Comparison of ENCODE assay signal across 10 cellular contexts in the genomic region with DNA sequence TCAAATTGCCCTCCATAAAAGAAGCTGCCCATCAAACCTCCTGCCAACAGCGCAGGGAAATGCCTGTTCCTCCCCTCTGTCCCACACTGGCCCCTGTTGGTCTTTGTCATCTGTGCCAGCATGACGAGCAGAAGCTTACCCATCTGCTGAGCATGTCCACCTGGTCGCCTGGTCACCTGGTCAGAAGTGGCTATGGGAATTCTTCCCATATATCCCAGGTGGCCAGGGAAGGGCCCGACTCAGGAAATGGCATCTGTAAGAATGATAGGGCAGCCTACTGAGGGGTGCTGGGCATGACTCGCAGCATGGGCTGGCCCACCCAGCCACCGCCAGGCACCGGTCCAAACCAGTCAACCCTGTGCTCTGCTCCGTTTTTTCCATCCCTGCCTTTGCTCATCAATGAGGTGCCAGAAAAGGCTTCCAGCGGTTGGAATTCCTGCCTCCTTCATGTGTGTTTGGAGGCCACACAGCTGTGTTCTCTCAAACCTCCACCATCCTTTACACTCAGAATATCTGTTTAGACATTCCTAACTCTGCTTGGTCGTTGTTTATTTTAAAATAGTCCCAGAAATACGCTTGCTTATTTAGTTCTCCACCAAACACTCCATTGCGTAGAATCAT.
DNase-seq lines count a peak whose midpoint lies in the region; ATAC-seq and TF ChIP-seq lines count a peak whose summit lies in the region.
"Had no signal": no experiment of that assay in that cellular context is flagged by ENCODE, and none has a peak within 500 bp of the region (broad histone marks: within the 10 kb centered on the region; RNA-seq: fewer than 3 reads in every experiment).

No MANE protein-coding gene starts in this region.

- DNase-seq in activated CD4-positive, alpha-beta T cell treated with anti-CD3 and anti-CD28 coated beads for 36 hours = no peak
- DNase-seq in activated CD4-positive, alpha-beta T cell treated with anti-CD3 and anti-CD28 coated beads, Interleukin-2, amount 50 U/mL, for 4 hours = no peak
- no peak for DNase-seq in T-helper 17 cell
- DNase-seq in sigmoid colon = peak; percentile 88
- DNase-seq in lower leg skin (ENCODE audit: low spot score in 2 of 2) = no peak
- DNase-seq in SHP77 treated with DMSO at 0.1 percent for 48 hours (lab: John Stamatoyannopoulos, UW) = no peak
- DNase-seq: NCI-H187 had no signal

- WGBS in gastroesophageal sphincter (ENCODE audit: low coverage in 1 of 2), 2 donors = 35 to 52% methylated on average over 4 to 7 of the region's 12 CpGs
- WGBS in sigmoid colon, 2 donors = 39 to 73% methylated on average over 12 of the region's 12 CpGs
- WGBS in lower leg skin, 2 donors = 81 to 82% methylated on average over 12 of the region's 12 CpGs

- TF ChIP-seq EP300 in gastroesophageal sphincter (IDR thresholded peaks at IDR 0.05) (no peak), sigmoid colon (IDR thresholded peaks at IDR 0.05) (peak in 1 of 4 donors; percentile 59)

- TF ChIP-seq POLR2A in gastroesophageal sphincter (IDR thresholded peaks at IDR 0.05) = no peak
- no peak for TF ChIP-seq POLR2A in sigmoid colon (IDR thresholded peaks at IDR 0.05)
- no peak for TF ChIP-seq POLR2A in lower leg skin (IDR thresholded peaks at IDR 0.05)

- H3K27ac ChIP-seq in gastroesophageal sphincter = peak overlapping the region in 3 of 4 donors; percentile 59 to 68 (median 64)
- H3K27ac ChIP-seq in sigmoid colon = peak overlapping the region; percentile 55 to 81 (median 66)
- H3K27ac ChIP-seq: A549 had no signal

- H3K27me3 ChIP-seq in gastroesophageal sphincter (no peaks in the 10 kb centered on the region), sigmoid colon (no peaks in the 10 kb centered on the region)

- intact Hi-C loops in activated CD4-positive, alpha-beta T cell treated with anti-CD3 and anti-CD28 coated beads for 36 hours (cut with DNase I, micrococcal nuclease) = loop anchor here (5.0 to 10.0 kb wide), 5 partner anchors 268 to 1523 kb away; partner anchors contain the start of genes LITAF (in 1 of the 2) and NUBP1 (in 1 of the 2)
- intact Hi-C loops in sigmoid colon (cut with DNase I) (loop anchor here (5.0 kb wide), 1 partner anchor 38 kb away; no protein-coding TSS in a partner anchor), lower leg skin (cut with DNase I; ENCODE audit: low total_unique reads) (no loop called here)

- peak overlapping the region; percentile 89 for H3K27ac Mint-ChIP-seq in activated CD4-positive, alpha-beta T cell treated with anti-CD3 and anti-CD28 coated beads for 36 hours
- H3K27ac Mint-ChIP-seq in T-helper 17 cell = peak overlapping the region; percentile 51

- H3K4me1 ChIP-seq in gastroesophageal sphincter (peaks cover 0 to 61% (median 23%) of the 10 kb centered on the region in 3 donors), sigmoid colon (peaks cover 0 to 63% (median 62%) of the 10 kb centered on the region in 4 donors)
- H3K4me1 ChIP-seq: A549 had no signal

- no peak for TF ChIP-seq CTCF in gastroesophageal sphincter (IDR thresholded peaks at IDR 0.05)
- no peak for TF ChIP-seq CTCF in sigmoid colon (IDR thresholded peaks at IDR 0.05)
- TF ChIP-seq CTCF in lower leg skin (IDR thresholded peaks at IDR 0.05) = no peak

- no peak for ATAC-seq in activated CD4-positive, alpha-beta T cell treated with anti-CD3 and anti-CD28 coated beads for 36 hours
- ATAC-seq in T-helper 17 cell = no peak
- ATAC-seq in gastroesophageal sphincter = peak; percentile 71
- ATAC-seq in GM21619 (IDR thresholded peaks at IDR 0.05; ENCODE audit: unreplicated experiment) = no peak
- ATAC-seq: A549 had no signal

- no peak overlapping the region for H3K4me3 Mint-ChIP-seq in activated CD4-positive, alpha-beta T cell treated with anti-CD3 and anti-CD28 coated beads for 36 hours
- no peak overlapping the region for H3K4me3 Mint-ChIP-seq in T-helper 17 cell

- CTCF ChIA-PET in activated CD4-positive, alpha-beta T cell treated with anti-CD3 and anti-CD28 coated beads for 36 hours (lab: Charles Lee) = interaction anchor here (0.5 to 1.2 kb wide), 3 partner anchors 10 to 163 kb away, joined by 3 to 4 read pairs (median 3); no protein-coding TSS in a partner anchor

- peaks cover 0 to 14% of the 10 kb centered on the region in 2 donors for H3K36me3 ChIP-seq in gastroesophageal sphincter
- H3K36me3 ChIP-seq in sigmoid colon = no peaks in the 10 kb centered on the region

- H3K4me1 Mint-ChIP-seq in activated CD4-positive, alpha-beta T cell treated with anti-CD3 and anti-CD28 coated beads for 36 hours = peaks cover 76% of the 10 kb centered on the region
- peaks cover 24% of the 10 kb centered on the region for H3K4me1 Mint-ChIP-seq in T-helper 17 cell

- H3K9me3 Mint-ChIP-seq in activated CD4-positive, alpha-beta T cell treated with anti-CD3 and anti-CD28 coated beads for 36 hours (ENCODE audit: low read depth) = no peaks in the 10 kb centered on the region

- POLR2A ChIA-PET in activated CD4-positive, alpha-beta T cell treated with anti-CD3 and anti-CD28 coated beads for 36 hours (lab: Charles Lee) = no interaction called here

- H3K36me3 Mint-ChIP-seq in activated CD4-positive, alpha-beta T cell treated with anti-CD3 and anti-CD28 coated beads for 36 hours (ENCODE audit: low read depth) = peaks cover 16% of the 10 kb centered on the region
- no peaks in the 10 kb centered on the region for H3K36me3 Mint-ChIP-seq in T-helper 17 cell (ENCODE audit: low read depth)

- H3K4me3 ChIP-seq in gastroesophageal sphincter = no peak overlapping the region
- H3K4me3 ChIP-seq in sigmoid colon = no peak overlapping the region
- no peak overlapping the region for H3K4me3 ChIP-seq in lower leg skin (ENCODE audit: low read depth, poor library complexity, severe bottlenecking)
- H3K4me3 ChIP-seq: A549 had no signal

- H3K27me3 Mint-ChIP-seq in activated CD4-positive, alpha-beta T cell treated with anti-CD3 and anti-CD28 coated beads for 36 hours = no peaks in the 10 kb centered on the region
- no peaks in the 10 kb centered on the region for H3K27me3 Mint-ChIP-seq in T-helper 17 cell

- H3K9me3 ChIP-seq in T-helper 17 cell (ENCODE audit: control insufficient read depth, low read length, poor library complexity, severe bottlenecking) (no peaks in the 10 kb centered on the region), gastroesophageal sphincter (no peaks in the 10 kb centered on the region), sigmoid colon (no peaks in the 10 kb centered on the region)
- H3K9me3 ChIP-seq: A549 had no signal
